ENCODE assay signal across 10 cellular contexts in the genomic region with DNA sequence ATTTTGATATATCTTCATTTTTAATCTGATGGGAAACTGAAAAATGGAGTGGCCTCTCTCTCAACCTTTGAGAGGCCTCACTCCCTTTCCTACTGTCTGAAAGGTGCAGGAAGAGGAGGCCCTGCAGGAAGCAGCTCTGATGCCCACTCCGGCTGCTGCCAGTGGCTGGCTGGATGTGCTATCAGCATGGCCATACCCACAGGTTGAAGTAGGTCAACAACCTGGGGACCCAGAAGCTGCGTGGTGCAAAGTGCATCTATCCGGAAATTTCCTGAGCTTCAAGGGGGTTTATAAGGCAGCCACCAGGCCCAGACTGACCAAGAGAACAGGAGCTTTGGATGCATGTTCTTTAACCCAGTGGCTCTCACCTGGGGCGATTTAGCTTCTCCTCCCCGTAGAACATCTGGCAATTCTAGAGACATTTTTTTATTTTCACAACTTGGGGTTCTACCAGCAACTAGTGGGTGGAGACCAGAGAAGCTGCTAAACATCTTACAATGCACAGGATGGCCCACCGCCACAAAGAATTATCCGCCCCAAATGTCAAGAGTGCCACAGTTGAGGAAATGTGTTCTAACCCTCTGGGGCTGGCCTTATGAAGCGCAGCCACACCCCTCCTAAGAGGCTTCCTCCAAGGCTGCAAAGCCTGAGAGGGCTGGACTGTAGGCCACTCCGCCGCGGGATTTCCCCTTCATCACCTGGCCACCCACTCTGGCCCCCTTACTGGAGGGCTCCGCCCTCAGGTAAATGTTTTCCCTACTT. TPM values are rescaled to one million over a fixed set of nuclear protein-coding genes. Genes with fewer than 3 reads are reported as not detected.
A peak's percentile ranks its signal among the peaks of the same experiment; 100 is the strongest.
DNase-seq lines count a peak whose midpoint lies in the region; ATAC-seq and TF ChIP-seq lines count a peak whose summit lies in the region.
"Had no signal": no experiment of that assay in that cellular context is flagged by ENCODE, and none has a peak within 500 bp of the region (broad histone marks: within the 10 kb centered on the region; RNA-seq: fewer than 3 reads in every experiment).

No MANE protein-coding gene starts in this region.

- peaks cover 14% of the 10 kb centered on the region for H3K9me3 Mint-ChIP-seq in osteocyte (ENCODE audit: unreplicated experiment)

- H3K27me3 Mint-ChIP-seq in osteocyte (ENCODE audit: unreplicated experiment): peaks cover 42% of the 10 kb centered on the region

- no peaks in the 10 kb centered on the region for H3K9me3 ChIP-seq in MM.1S (replicated peaks; ENCODE audit: insufficient read depth, low read length)

- no peak overlapping the region for H3K9ac ChIP-seq in MM.1S (ENCODE audit: low read length)

- H3K4me1 Mint-ChIP-seq in osteocyte (ENCODE audit: unreplicated experiment): peaks cover 4% of the 10 kb centered on the region

- peak; percentile 84 for DNase-seq in GM12865 (ENCODE audit: low read depth)
- DNase-seq in DMS153 treated with DMSO at 0.1 percent for 48 hours (lab: John Stamatoyannopoulos, UW; ENCODE audit: unreplicated experiment): no peak
- no peak for DNase-seq in osteocyte (ENCODE audit: extremely low spot score, unreplicated experiment)
- no peak for DNase-seq in DMS 273 (lab: John Stamatoyannopoulos, UW; ENCODE audit: unreplicated experiment)
- DNase-seq in MM.1S: no peak
- DNase-seq: glutamatergic neuron, NCI-H2171 treated with DMSO at 0.1 percent for 48 hours had no signal

- H3K4me3 Mint-ChIP-seq in osteocyte (ENCODE audit: unreplicated experiment): no peak overlapping the region

- no peaks in the 10 kb centered on the region for H3F3A ChIP-seq in MM.1S (ENCODE audit: insufficient read depth, low read length)

- no peaks in the 10 kb centered on the region for H4K20me1 ChIP-seq in MM.1S (ENCODE audit: insufficient read depth, low read length)

- H2AFZ ChIP-seq in MM.1S (ENCODE audit: low read length): no peak overlapping the region

- no peaks in the 10 kb centered on the region for H3K36me3 Mint-ChIP-seq in osteocyte (ENCODE audit: unreplicated experiment)

- H3K9me2 ChIP-seq in MM.1S (replicated peaks; ENCODE audit: insufficient read depth, low read length): no peaks in the 10 kb centered on the region

- H3K79me2 ChIP-seq in MM.1S (ENCODE audit: low read length): no peaks in the 10 kb centered on the region

- H3K27me3 ChIP-seq in MM.1S (replicated peaks; ENCODE audit: insufficient read depth, low read length): no peaks in the 10 kb centered on the region

- ATAC-seq in GM21360 (IDR thresholded peaks at IDR 0.05; ENCODE audit: unreplicated experiment) (peak; percentile 36), HG03159 (IDR thresholded peaks at IDR 0.05; ENCODE audit: unreplicated experiment) (peak; percentile 36), esophagus mucosa (peak; percentile 34)

- H3K27ac ChIP-seq in MM.1S (ENCODE audit: low read length): no peak overlapping the region

- H3K4me3 ChIP-seq in GM12865 (ENCODE audit: low read depth, low read length) (peak overlapping the region; percentile 91; the same call in 1 of the 2 replicates), MM.1S (ENCODE audit: low read length) (no peak overlapping the region)

- no peak for TF ChIP-seq CTCF in GM12865 (IDR thresholded peaks at IDR 0.05; ENCODE audit: insufficient read depth, low read depth, low read length, missing control alignments)
- no peak for TF ChIP-seq CTCF in osteocyte (IDR thresholded peaks at IDR 0.05)
- TF ChIP-seq CTCF in MM.1S (IDR thresholded peaks at IDR 0.05; ENCODE audit: low read length): no peak

- H3K27ac Mint-ChIP-seq in osteocyte (ENCODE audit: unreplicated experiment): no peak overlapping the region

- no peaks in the 10 kb centered on the region for H3K36me3 ChIP-seq in MM.1S (replicated peaks; ENCODE audit: insufficient read depth, low read length)

- H3K4me1 ChIP-seq in MM.1S (ENCODE audit: low read length): no peaks in the 10 kb centered on the region

- no peak overlapping the region for H3K4me2 ChIP-seq in MM.1S (ENCODE audit: low read depth, low read length)

RNA-seq across cellular contexts. Expression of gene BATF, which starts 8.2 kb away (rescaled TPM):
- total RNA-seq in esophagus mucosa (0.84 TPM), osteocyte (not detected in 2 replicates)
